9 cellular contexts compared by ENCODE assay signal in genomic region chr3:48038971-48039481, GRCh38. TPM values are rescaled to one million over a fixed set of nuclear protein-coding genes. Genes with fewer than 3 reads are reported as not detected.
DNase-seq lines count a peak whose midpoint lies in the region; ATAC-seq and TF ChIP-seq lines count a peak whose summit lies in the region.
"Had no signal": no experiment of that assay in that cellular context is flagged by ENCODE, and none has a peak within 500 bp of the region (broad histone marks: within the 10 kb centered on the region; RNA-seq: fewer than 3 reads in every experiment).

No MANE protein-coding gene starts in this region.

- H3K4me3 ChIP-seq in cardiac fibroblast (replicated peaks in 1 of 2; ENCODE audit: low read depth in 2 of 2, low read length in 2 of 2) = no peak overlapping the region
- no peak overlapping the region for H3K4me3 ChIP-seq in liver (ENCODE audit: low read depth in 1 of 3, low read length in 3 of 3)
- no peak overlapping the region for H3K4me3 ChIP-seq in stomach smooth muscle (ENCODE audit: low read length in 2 of 2)
- no peak overlapping the region for H3K4me3 ChIP-seq in Peyer's patch

- peaks cover 6% of the 10 kb centered on the region for H3K27me3 Mint-ChIP-seq in HFFc6 (ENCODE audit: insufficient read depth)
- H3K27me3 Mint-ChIP-seq in activated naive CD4-positive, alpha-beta T cell treated with anti-CD3 and anti-CD28 coated beads, Interleukin-2, amount 10 ng/mL, durations not matched to agents 7 days and 5 days = no peaks in the 10 kb centered on the region
- H3K27me3 Mint-ChIP-seq: activated B cell treated with CpG ODN at 0.5 μM for 24 hours had no signal

- peak overlapping the region; percentile 98 for H3K27ac Mint-ChIP-seq in HFFc6
- H3K27ac Mint-ChIP-seq in activated naive CD4-positive, alpha-beta T cell treated with anti-CD3 and anti-CD28 coated beads, Interleukin-2, amount 10 ng/mL, durations not matched to agents 7 days and 5 days = no peak overlapping the region
- H3K27ac Mint-ChIP-seq: activated B cell treated with CpG ODN at 0.5 μM for 24 hours had no signal

- DNase-seq in HFFc6 (peak; percentile 26), cardiac fibroblast (ENCODE audit: low read depth in 2 of 2) (peak; percentile 23 to 53), Peyer's patch (no peak), 8988T (no peak)
- DNase-seq in activated naive CD4-positive, alpha-beta T cell treated with anti-CD3 and anti-CD28 coated beads, Interleukin-2, amount 10 ng/mL, durations not matched to agents 7 days and 5 days = no peak
- DNase-seq: activated B cell treated with CpG ODN at 0.5 μM for 24 hours had no signal

- ATAC-seq in HG02970 (IDR thresholded peaks at IDR 0.05; ENCODE audit: low FRiP score, unreplicated experiment) = no peak

- H3K9me3 ChIP-seq in liver (ENCODE audit: control insufficient read depth in 4 of 4, low read length in 3 of 4) = no peaks in the 10 kb centered on the region
- no peaks in the 10 kb centered on the region for H3K9me3 ChIP-seq in stomach smooth muscle (ENCODE audit: control insufficient read depth in 2 of 2, low read length in 2 of 2)
- no peaks in the 10 kb centered on the region for H3K9me3 ChIP-seq in Peyer's patch

- H3K4me1 Mint-ChIP-seq in HFFc6 (ENCODE audit: low read depth) = peaks cover 67% of the 10 kb centered on the region
- H3K4me1 Mint-ChIP-seq in activated naive CD4-positive, alpha-beta T cell treated with anti-CD3 and anti-CD28 coated beads, Interleukin-2, amount 10 ng/mL, durations not matched to agents 7 days and 5 days = peaks cover 16% of the 10 kb centered on the region

- peaks cover 1 to 17% (median 11%) of the 10 kb centered on the region in 4 donors for H3K4me1 ChIP-seq in liver (ENCODE audit: control insufficient read depth in 4 of 4, insufficient read depth in 4 of 4, low read length in 3 of 4)
- peaks cover 19% of the 10 kb centered on the region for H3K4me1 ChIP-seq in stomach smooth muscle (ENCODE audit: control insufficient read depth, insufficient read depth, low read length)
- H3K4me1 ChIP-seq in Peyer's patch = peaks cover 0 to 26% (median 0%) of the 10 kb centered on the region in 4 donors

- H3K36me3 ChIP-seq in liver (ENCODE audit: control insufficient read depth in 4 of 4, insufficient read depth in 3 of 4, low read depth in 1 of 4, low read length in 3 of 4) (no peaks in the 10 kb centered on the region), stomach smooth muscle (ENCODE audit: control insufficient read depth in 2 of 2, insufficient read depth in 2 of 2, low read length in 2 of 2) (no peaks in the 10 kb centered on the region), Peyer's patch (no peaks in the 10 kb centered on the region)

- peak overlapping the region; percentile 71 for H3K4me3 Mint-ChIP-seq in HFFc6
- no peak overlapping the region for H3K4me3 Mint-ChIP-seq in activated naive CD4-positive, alpha-beta T cell treated with anti-CD3 and anti-CD28 coated beads, Interleukin-2, amount 10 ng/mL, durations not matched to agents 7 days and 5 days
- H3K4me3 Mint-ChIP-seq: activated B cell treated with CpG ODN at 0.5 μM for 24 hours had no signal

- H3K27me3 ChIP-seq in liver (ENCODE audit: control insufficient read depth in 4 of 4, insufficient read depth in 4 of 4, low read length in 3 of 4) (no peaks in the 10 kb centered on the region), stomach smooth muscle (ENCODE audit: control insufficient read depth in 1 of 2, insufficient read depth in 2 of 2, low read length in 2 of 2) (no peaks in the 10 kb centered on the region), Peyer's patch (no peaks in the 10 kb centered on the region)

- H3K9me3 Mint-ChIP-seq in HFFc6 = no peaks in the 10 kb centered on the region
- no peaks in the 10 kb centered on the region for H3K9me3 Mint-ChIP-seq in activated naive CD4-positive, alpha-beta T cell treated with anti-CD3 and anti-CD28 coated beads, Interleukin-2, amount 10 ng/mL, durations not matched to agents 7 days and 5 days
- H3K9me3 Mint-ChIP-seq: activated B cell treated with CpG ODN at 0.5 μM for 24 hours had no signal

- WGBS in liver = 71% methylated on average over 6 of the region's 6 CpGs

- peaks cover 5% of the 10 kb centered on the region; the same call in 1 of the 2 replicates for H3K36me3 Mint-ChIP-seq in HFFc6 (ENCODE audit: low read depth)
- H3K36me3 Mint-ChIP-seq in activated naive CD4-positive, alpha-beta T cell treated with anti-CD3 and anti-CD28 coated beads, Interleukin-2, amount 10 ng/mL, durations not matched to agents 7 days and 5 days = no peaks in the 10 kb centered on the region

- CTCF ChIA-PET in activated naive CD4-positive, alpha-beta T cell treated with anti-CD3 and anti-CD28 coated beads, Interleukin-2, amount 10 ng/mL, durations not matched to agents 7 days and 5 days (lab: Charles Lee) = no interaction called here

- TF ChIP-seq CTCF in HFFc6 (IDR thresholded peaks at IDR 0.05) (no peak), cardiac fibroblast (IDR thresholded peaks at IDR 0.05; ENCODE audit: low read depth, low read length) (no peak), liver (IDR thresholded peaks at IDR 0.05; ENCODE audit: low read depth, low read length, missing input control) (no peak), Peyer's patch (IDR thresholded peaks at IDR 0.05) (no peak)

- TF ChIP-seq POLR2A in Peyer's patch (IDR thresholded peaks at IDR 0.05) = no peak

- H3K9ac ChIP-seq in liver (ENCODE audit: low read depth in 1 of 2, low read length in 2 of 2) (no peak overlapping the region), stomach smooth muscle (ENCODE audit: low read length in 2 of 2) (peak overlapping the region in 1 of 2 donors; percentile 26)

- TF ChIP-seq RAD21 in liver (IDR thresholded peaks at IDR 0.05) = no peak

- H3K27ac ChIP-seq in liver (ENCODE audit: low read depth in 1 of 2, low read length in 2 of 2) (peak overlapping the region; percentile 4 to 72), stomach smooth muscle (ENCODE audit: low read length) (peak overlapping the region; percentile 20), Peyer's patch (peak overlapping the region in 2 of 4 donors; percentile 29 to 51)

TF ChIP-seq in liver, 16 proteins besides CTCF, POLR2A, EP300 and RAD21:
- TF ChIP-seq REST (IDR thresholded peaks at IDR 0.05) (no peak), FOXA2 (IDR thresholded peaks at IDR 0.05) (no peak), YY1 (IDR thresholded peaks at IDR 0.05) (no peak), EGR1 (IDR thresholded peaks at IDR 0.05; ENCODE audit: low read depth in 2 of 2) (no peak), ZBTB33 (IDR thresholded peaks at IDR 0.05) (no peak), HNF4A (conservative IDR thresholded peaks at IDR 0.05) (no peak), SP1 (IDR thresholded peaks at IDR 0.05) (no peak)
TF ChIP-seq in liver: peak in this region for 0.

RNA-seq across cellular contexts. Expression of gene MAP4, which starts 22.8 kb away (rescaled TPM):
- total RNA-seq in HFFc6 (2021; fragmentation: NEBNext Ultra II Directional; extraction: Animal tissue kit (Norgen Biotek cat#: 25700)) = 100 to 1,000 TPM; 294 to 328 (median 312) TPM
- total RNA-seq in liver (10 to 100 TPM; 16.6 to 33.7 TPM), Peyer's patch (100 to 1,000 TPM in 1 of 4 donors, 10 to 100 TPM in 3; 55.0 to 171 (median 89.3) TPM)
- 10 to 100 TPM; 27.8 to 41.4 TPM for polyA plus RNA-seq in liver

Comparison
In these comparisons a context has a peak if more than half of its experiments do, and no peak if none do; other contexts are left out.
1. DNase-seq: peak in HFFc6 (single experiment) and cardiac fibroblast (2 of 2); none in Peyer's patch (0 of 3), activated naive CD4-positive, alpha-beta T cell treated with anti-CD3 and anti-CD28 coated beads, Interleukin-2, amount 10 ng/mL, durations not matched to agents 7 days and 5 days (single experiment) and 8988T (single experiment).